In genomic region chr1:23366598-23366997, GRCh38 we compare ENCODE assay signal across 9 cellular contexts. TPM values are rescaled to one million over a fixed set of nuclear protein-coding genes. Genes with fewer than 3 reads are reported as not detected.
A peak's percentile ranks its signal among the peaks of the same experiment; 100 is the strongest.
DNase-seq lines count a peak whose midpoint lies in the region; ATAC-seq and TF ChIP-seq lines count a peak whose summit lies in the region.
"Had no signal": no experiment of that assay in that cellular context is flagged by ENCODE, and none has a peak within 500 bp of the region (broad histone marks: within the 10 kb centered on the region; RNA-seq: fewer than 3 reads in every experiment).

No MANE protein-coding gene starts in this region.

- ATAC-seq in GM21390 (IDR thresholded peaks at IDR 0.05; ENCODE audit: unreplicated experiment) (no peak), HG02642 (IDR thresholded peaks at IDR 0.05; ENCODE audit: poor library complexity, unreplicated experiment) (no peak)

- no peak overlapping the region for H3K4me3 ChIP-seq in CD8-positive, alpha-beta memory T cell (ENCODE audit: low read length)
- peak overlapping the region; percentile 96 for H3K4me3 ChIP-seq in PC-9

- peaks cover 38% of the 10 kb centered on the region for H3F3A ChIP-seq in PC-9 (ENCODE audit: insufficient read depth, low read depth)

- H3K4me1 Mint-ChIP-seq in CD8-positive, alpha-beta memory T cell, result peaks cover 32 to 36% (median 36%) of the 10 kb centered on the region in 3 donors
- H3K4me1 Mint-ChIP-seq in chondrocyte (ENCODE audit: low read depth) (peaks cover 37% of the 10 kb centered on the region), nephron (peaks cover 29% of the 10 kb centered on the region)

- peaks cover 9 to 26% (median 22%) of the 10 kb centered on the region in 5 donors for H3K9me3 Mint-ChIP-seq in CD8-positive, alpha-beta memory T cell
- H3K9me3 Mint-ChIP-seq in chondrocyte (ENCODE audit: low read depth) (peaks cover 24% of the 10 kb centered on the region), nephron (peaks cover 55% of the 10 kb centered on the region)

- peak overlapping the region; percentile 26 to 99 (median 98) for H3K4me3 Mint-ChIP-seq in CD8-positive, alpha-beta memory T cell
- H3K4me3 Mint-ChIP-seq in chondrocyte (ENCODE audit: unreplicated experiment) (peak overlapping the region; percentile 83), nephron (peak overlapping the region; percentile 89 to 99 (median 99))

- no peak overlapping the region for H2AFZ ChIP-seq in PC-9

- no peaks in the 10 kb centered on the region for H3K27me3 ChIP-seq in CD8-positive, alpha-beta memory T cell (ENCODE audit: insufficient read depth, low read length, poor library complexity, severe bottlenecking)
- no peaks in the 10 kb centered on the region for H3K27me3 ChIP-seq in PC-9 (ENCODE audit: insufficient read depth, low read depth)

- CTCF ChIA-PET in CD8-positive, alpha-beta memory T cell (lab: Charles Lee), result no interaction called here
- CTCF ChIA-PET in PC-9 (lab: Charles Lee), result interaction anchor here (0.6 kb wide), 2 partner anchors 22 to 636 kb away, joined by 3 to 11 read pairs; partner anchors contain the start of gene HNRNPR

- peaks cover 12% of the 10 kb centered on the region for H3K36me3 ChIP-seq in CD8-positive, alpha-beta memory T cell (ENCODE audit: insufficient read depth, low read length)
- H3K36me3 ChIP-seq in PC-9 (ENCODE audit: low read depth), result peaks cover 42% of the 10 kb centered on the region

- H3K27ac ChIP-seq in CD8-positive, alpha-beta memory T cell (ENCODE audit: low read depth, low read length), result no peak overlapping the region
- peak overlapping the region; percentile 45 for H3K27ac ChIP-seq in PC-9

- H3K27ac Mint-ChIP-seq in CD8-positive, alpha-beta memory T cell, result peak overlapping the region in 3 of 8 donors; percentile 23 to 91 (median 27)
- H3K27ac Mint-ChIP-seq in chondrocyte (ENCODE audit: unreplicated experiment), result no peak overlapping the region
- H3K27ac Mint-ChIP-seq in nephron, result peak overlapping the region in 2 of 3 experiments; percentile 22 to 40

- H3K9me2 ChIP-seq in PC-9 (ENCODE audit: insufficient read depth), result no peaks in the 10 kb centered on the region

- peaks cover 0 to 1% of the 10 kb centered on the region in 2 donors for H3K27me3 Mint-ChIP-seq in CD8-positive, alpha-beta memory T cell
- H3K27me3 Mint-ChIP-seq in chondrocyte (ENCODE audit: low read depth) (no peaks in the 10 kb centered on the region), nephron (ENCODE audit: low read depth) (peaks cover 6% of the 10 kb centered on the region)

- intact Hi-C loops in PC-9 (cut with micrococcal nuclease; ENCODE audit: unreplicated experiment), result loop anchor here (10.0 kb wide), 1 partner anchor 168 kb away; the partner anchor contains the start of gene E2F2

- peaks cover 15% of the 10 kb centered on the region for H3K9me3 ChIP-seq in CD8-positive, alpha-beta memory T cell (ENCODE audit: low read length)
- H3K9me3 ChIP-seq in PC-9 (ENCODE audit: insufficient read depth, low read depth), result peaks cover 30% of the 10 kb centered on the region

- H3K79me2 ChIP-seq in PC-9 (ENCODE audit: low read depth), result peaks cover 51% of the 10 kb centered on the region

- no peak for DNase-seq in CD8-positive, alpha-beta memory T cell
- DNase-seq in PC-9 (peak in 1 of 2 experiments; percentile 70), chondrocyte (ENCODE audit: low spot score) (no peak), COLO829 (ENCODE audit: low spot score) (no peak), NCI-H82 treated with DMSO at 0.1 percent for 48 hours (lab: John Stamatoyannopoulos, UW; ENCODE audit: unreplicated experiment) (no peak)
- DNase-seq: Right ventricle myocardium superior had no signal

- no peaks in the 10 kb centered on the region for H4K20me1 ChIP-seq in PC-9 (ENCODE audit: insufficient read depth)

- BruUV-seq in PC-9 (replicated peaks; lab: Mats Ljungman, UMichigan), result no TSS peak

- TF ChIP-seq CTCF in PC-9 (conservative IDR thresholded peaks at IDR 0.05) (no peak), chondrocyte (IDR thresholded peaks at IDR 0.05) (no peak), nephron (IDR thresholded peaks at IDR 0.05; ENCODE audit: unreplicated experiment in 3 of 3) (no peak)

- peak overlapping the region; percentile 97 for H3K4me2 ChIP-seq in PC-9

- POLR2A ChIA-PET in CD8-positive, alpha-beta memory T cell (lab: Charles Lee), result interaction anchor here (0.6 kb wide), 1 partner anchor 20 kb away, joined by 5 read pairs; no protein-coding TSS in a partner anchor
- POLR2A ChIA-PET in PC-9 (lab: Charles Lee; ENCODE audit: unreplicated experiment), result no interaction called here

- peaks cover 25% of the 10 kb centered on the region for H3K4me1 ChIP-seq in CD8-positive, alpha-beta memory T cell (ENCODE audit: insufficient read depth, low read length)
- peaks cover 32% of the 10 kb centered on the region for H3K4me1 ChIP-seq in PC-9 (replicated peaks; ENCODE audit: insufficient read depth)

- H3K36me3 Mint-ChIP-seq in CD8-positive, alpha-beta memory T cell, result peaks cover 15 to 48% (median 38%) of the 10 kb centered on the region in 3 donors
- H3K36me3 Mint-ChIP-seq in chondrocyte (ENCODE audit: low read depth), result peaks cover 54% of the 10 kb centered on the region
- peaks cover 68% of the 10 kb centered on the region for H3K36me3 Mint-ChIP-seq in nephron (ENCODE audit: low read depth)

RNA-seq across cellular contexts. Expression of gene ZNF436, which starts 3.0 kb away (rescaled TPM):
- 1 to 10 TPM; 5.9 to 6.4 TPM for total RNA-seq in CD8-positive, alpha-beta memory T cell
- polyA plus RNA-seq in CD8-positive, alpha-beta memory T cell, result 4.9 TPM
- 12.2 and 14.0 TPM in 2 replicates for total RNA-seq in PC-9 (2021)
- 17.0 to 18.6 TPM (median 17.4 TPM) in 3 replicates for total RNA-seq in chondrocyte

RNA-seq across cellular contexts. Expression of gene HNRNPR, which starts 22.5 kb away (rescaled TPM):
- total RNA-seq in CD8-positive, alpha-beta memory T cell, result 100 to 1,000 TPM; 199 to 201 TPM
- polyA plus RNA-seq in CD8-positive, alpha-beta memory T cell, result 184 TPM
- 149 and 198 TPM in 2 replicates for total RNA-seq in PC-9 (2021)
- total RNA-seq in chondrocyte, result 91.0 to 151 TPM (median 91.3 TPM) in 3 replicates

RNA-seq across cellular contexts. Expression of gene TCEA3, which starts 58.0 kb away (rescaled TPM):
- total RNA-seq in CD8-positive, alpha-beta memory T cell, result 1 to 10 TPM; 1.4 to 1.7 TPM
- 11.1 TPM for polyA plus RNA-seq in CD8-positive, alpha-beta memory T cell
- total RNA-seq in PC-9 (2021) (2.7 and 3.5 TPM in 2 replicates), chondrocyte (15.7 to 17.8 TPM (median 16.9 TPM) in 3 replicates)
